Comparison of ENCODE assay signal across 1 cellular context in the genomic region with DNA sequence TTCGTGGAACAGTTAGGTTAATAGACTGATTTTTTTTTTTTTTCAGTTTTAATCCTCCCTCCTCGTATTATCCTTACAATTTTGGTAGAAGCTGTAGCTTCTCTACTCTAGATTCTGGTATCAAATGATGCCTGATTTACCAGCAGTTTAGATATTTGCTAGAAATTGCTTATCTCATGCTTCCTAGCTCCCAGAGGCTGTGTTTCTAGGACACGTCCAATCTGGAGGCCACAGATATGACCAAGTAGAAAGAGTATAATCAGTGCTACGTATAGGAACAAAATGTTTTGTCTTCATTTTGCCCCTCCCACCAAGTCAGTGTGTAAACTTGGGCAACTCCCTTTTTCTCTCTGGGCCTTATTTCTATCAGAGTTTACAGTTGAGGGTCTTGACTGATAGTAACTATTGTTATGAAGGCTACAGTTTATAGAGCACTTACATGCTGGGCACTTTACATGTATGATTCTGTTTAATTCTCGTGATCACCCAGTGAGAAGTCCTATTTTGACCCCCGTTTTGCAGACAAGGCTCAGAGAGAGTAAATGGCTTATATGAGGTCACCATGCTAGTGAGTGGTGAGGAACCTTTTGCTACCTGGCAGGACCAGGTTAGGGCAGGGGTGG.
A peak's percentile ranks its signal among the peaks of the same experiment; 100 is the strongest.
TF ChIP-seq lines count a peak whose summit lies in the region.

No MANE protein-coding gene starts in this region.

TF ChIP-seq in K562, 482 proteins besides CTCF, POLR2A, EP300 and RAD21 (continued from another document):
- TF ChIP-seq ZNF644 (tag; IDR thresholded peaks at IDR 0.05; ENCODE audit: low read depth) (peak; percentile 47; the same call in 1 of the 2 replicates), ZNF217 (CRISPR knock-in tag; IDR thresholded peaks at IDR 0.05) (no peak), RCOR1 (IDR thresholded peaks at IDR 0.05; ENCODE audit: borderline replicate concordance in 1 of 2, low read depth in 2 of 2, low read length in 2 of 2) (peak; percentile 96 to 100), MYNN (IDR thresholded peaks at IDR 0.05) (no peak), MYNN (CRISPR knock-in tag; IDR thresholded peaks at IDR 0.05) (no peak), RFX7 (CRISPR knock-in tag; IDR thresholded peaks at IDR 0.05) (no peak), CEBPB (tag; IDR thresholded peaks at IDR 0.05) (peak; percentile 34; the same call in 1 of the 2 replicates), E2F8 (IDR thresholded peaks at IDR 0.05; ENCODE audit: low read depth, partially characterized antibody) (peak; percentile 26), ADNP (tag; IDR thresholded peaks at IDR 0.05) (no peak), ZNF740 (CRISPR knock-in tag; IDR thresholded peaks at IDR 0.05) (no peak), ZNF740 (tag; IDR thresholded peaks at IDR 0.05) (no peak), KHSRP (IDR thresholded peaks at IDR 0.05) (0 out of 2 replicates have a peak, but pooled peaks have one; percentile 48), ZFP1 (CRISPR knock-in tag; IDR thresholded peaks at IDR 0.05) (no peak), YY1 (IDR thresholded peaks at IDR 0.05; ENCODE audit: borderline replicate concordance in 1 of 3, control insufficient read depth in 1 of 3, extremely low read depth in 1 of 3, insufficient read depth in 3 of 3, insufficient read length in 1 of 3, insufficient replicate concordance in 2 of 3, low read depth in 1 of 3, low read length in 2 of 3) (no peak), CBFB (CRISPR knock-in tag; IDR thresholded peaks at IDR 0.05) (no peak), PML (IDR thresholded peaks at IDR 0.05; ENCODE audit: low read length) (peak; percentile 95), ZBTB7A (IDR thresholded peaks at IDR 0.05; ENCODE audit: borderline replicate concordance, control insufficient read depth, low read depth, low read length) (no peak), SMARCB1 (IDR thresholded peaks at IDR 0.05; ENCODE audit: insufficient read length, low read depth) (no peak), XRCC5 (IDR thresholded peaks at IDR 0.05; ENCODE audit: low read depth, low read length) (no peak), ZFP91 (CRISPR knock-in tag; IDR thresholded peaks at IDR 0.05) (no peak), TFAM (CRISPR knock-in tag; conservative IDR thresholded peaks at IDR 0.05) (no peak), BCOR (IDR thresholded peaks at IDR 0.05) (no peak; the same call in 1 of the 2 replicates), ZC3H4 (CRISPR knock-in tag; IDR thresholded peaks at IDR 0.05; ENCODE audit: borderline replicate concordance) (no peak), MYBL2 (IDR thresholded peaks at IDR 0.05; ENCODE audit: low read depth) (no peak), MYBL2 (CRISPR knock-in tag; IDR thresholded peaks at IDR 0.05; ENCODE audit: borderline replicate concordance) (no peak), GTF2B (IDR thresholded peaks at IDR 0.05; ENCODE audit: extremely low read depth, insufficient read length) (no peak), ZNF316 (IDR thresholded peaks at IDR 0.05) (peak; percentile 60), HMGN3 (IDR thresholded peaks at IDR 0.05; ENCODE audit: borderline replicate concordance, extremely low read depth, insufficient read length, low read depth, low read length) (peak; percentile 68), ZNF551 (CRISPR knock-in tag; IDR thresholded peaks at IDR 0.05) (no peak), RBM25 (IDR thresholded peaks at IDR 0.05; ENCODE audit: low read depth, low read length, severe bottlenecking) (no peak), ZNF589 (CRISPR knock-in tag; IDR thresholded peaks at IDR 0.05; ENCODE audit: low read depth) (no peak), MTA3 (IDR thresholded peaks at IDR 0.05; ENCODE audit: borderline replicate concordance) (no peak), KDM1A (IDR thresholded peaks at IDR 0.05) (peak; percentile 98 to 99), GATA2 (CRISPR knock-in tag; IDR thresholded peaks at IDR 0.05) (peak; percentile 86), ZNF175 (CRISPR knock-in tag; IDR thresholded peaks at IDR 0.05; ENCODE audit: low read depth) (no peak)
- TF ChIP-seq, protein P1, sequence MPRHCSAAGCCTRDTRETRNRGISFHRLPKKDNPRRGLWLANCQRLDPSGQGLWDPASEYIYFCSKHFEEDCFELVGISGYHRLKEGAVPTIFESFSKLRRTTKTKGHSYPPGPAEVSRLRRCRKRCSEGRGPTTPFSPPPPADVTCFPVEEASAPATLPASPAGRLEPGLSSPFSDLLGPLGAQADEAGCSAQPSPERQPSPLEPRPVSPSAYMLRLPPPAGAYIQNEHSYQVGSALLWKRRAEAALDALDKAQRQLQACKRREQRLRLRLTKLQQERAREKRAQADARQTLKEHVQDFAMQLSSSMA (CRISPR knock-in tag; IDR thresholded peaks at IDR 0.05): no peak
- TF ChIP-seq, protein P2, sequence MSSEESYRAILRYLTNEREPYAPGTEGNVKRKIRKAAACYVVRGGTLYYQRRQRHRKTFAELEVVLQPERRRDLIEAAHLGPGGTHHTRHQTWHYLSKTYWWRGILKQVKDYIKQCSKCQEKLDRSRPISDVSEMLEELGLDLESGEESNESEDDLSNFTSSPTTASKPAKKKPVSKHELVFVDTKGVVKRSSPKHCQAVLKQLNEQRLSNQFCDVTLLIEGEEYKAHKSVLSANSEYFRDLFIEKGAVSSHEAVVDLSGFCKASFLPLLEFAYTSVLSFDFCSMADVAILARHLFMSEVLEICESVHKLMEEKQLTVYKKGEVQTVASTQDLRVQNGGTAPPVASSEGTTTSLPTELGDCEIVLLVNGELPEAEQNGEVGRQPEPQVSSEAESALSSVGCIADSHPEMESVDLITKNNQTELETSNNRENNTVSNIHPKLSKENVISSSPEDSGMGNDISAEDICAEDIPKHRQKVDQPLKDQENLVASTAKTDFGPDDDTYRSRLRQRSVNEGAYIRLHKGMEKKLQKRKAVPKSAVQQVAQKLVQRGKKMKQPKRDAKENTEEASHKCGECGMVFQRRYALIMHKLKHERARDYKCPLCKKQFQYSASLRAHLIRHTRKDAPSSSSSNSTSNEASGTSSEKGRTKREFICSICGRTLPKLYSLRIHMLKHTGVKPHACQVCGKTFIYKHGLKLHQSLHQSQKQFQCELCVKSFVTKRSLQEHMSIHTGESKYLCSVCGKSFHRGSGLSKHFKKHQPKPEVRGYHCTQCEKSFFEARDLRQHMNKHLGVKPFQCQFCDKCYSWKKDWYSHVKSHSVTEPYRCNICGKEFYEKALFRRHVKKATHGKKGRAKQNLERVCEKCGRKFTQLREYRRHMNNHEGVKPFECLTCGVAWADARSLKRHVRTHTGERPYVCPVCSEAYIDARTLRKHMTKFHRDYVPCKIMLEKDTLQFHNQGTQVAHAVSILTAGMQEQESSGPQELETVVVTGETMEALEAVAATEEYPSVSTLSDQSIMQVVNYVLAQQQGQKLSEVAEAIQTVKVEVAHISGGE (CRISPR knock-in tag; IDR thresholded peaks at IDR 0.05): peak in 1 of 3 experiments; percentile 81; a peak in 2 of 6 replicates
- TF ChIP-seq, protein P3, sequence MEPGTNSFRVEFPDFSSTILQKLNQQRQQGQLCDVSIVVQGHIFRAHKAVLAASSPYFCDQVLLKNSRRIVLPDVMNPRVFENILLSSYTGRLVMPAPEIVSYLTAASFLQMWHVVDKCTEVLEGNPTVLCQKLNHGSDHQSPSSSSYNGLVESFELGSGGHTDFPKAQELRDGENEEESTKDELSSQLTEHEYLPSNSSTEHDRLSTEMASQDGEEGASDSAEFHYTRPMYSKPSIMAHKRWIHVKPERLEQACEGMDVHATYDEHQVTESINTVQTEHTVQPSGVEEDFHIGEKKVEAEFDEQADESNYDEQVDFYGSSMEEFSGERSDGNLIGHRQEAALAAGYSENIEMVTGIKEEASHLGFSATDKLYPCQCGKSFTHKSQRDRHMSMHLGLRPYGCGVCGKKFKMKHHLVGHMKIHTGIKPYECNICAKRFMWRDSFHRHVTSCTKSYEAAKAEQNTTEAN (CRISPR knock-in tag; IDR thresholded peaks at IDR 0.05): no peak
